ENCODE assay signal across 15 cellular contexts in the genomic region with DNA sequence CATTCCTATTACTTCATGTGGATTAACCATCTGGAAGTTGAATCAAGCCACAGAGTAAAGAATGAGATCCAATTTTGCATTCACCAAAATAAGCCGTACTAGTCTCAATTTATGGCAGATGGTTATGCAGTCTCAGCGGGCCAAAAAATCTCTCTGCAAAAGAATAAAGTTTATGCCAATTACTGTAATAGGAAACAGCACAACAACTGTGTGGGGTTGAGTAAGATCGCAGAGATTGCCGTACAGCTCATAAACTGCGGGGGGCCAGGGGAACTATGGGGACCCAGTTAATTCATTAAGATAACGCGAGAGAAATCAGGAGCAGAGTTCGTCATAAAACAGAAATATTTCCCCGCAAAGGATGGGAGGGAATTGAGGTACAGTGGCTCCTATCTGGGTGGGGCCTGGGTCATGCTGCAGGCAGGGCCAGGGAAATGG. TPM values are rescaled to one million over a fixed set of nuclear protein-coding genes. Genes with fewer than 3 reads are reported as not detected.
DNase-seq lines count a peak whose midpoint lies in the region; ATAC-seq and TF ChIP-seq lines count a peak whose summit lies in the region.
"Had no signal": no experiment of that assay in that cellular context is flagged by ENCODE, and none has a peak within 500 bp of the region (broad histone marks: within the 10 kb centered on the region; RNA-seq: fewer than 3 reads in every experiment).

No MANE protein-coding gene starts in this region.

- H3K9me3 ChIP-seq in A673 (ENCODE audit: low read depth, low read length, poor library complexity, severe bottlenecking), result peaks cover 2% of the 10 kb centered on the region
- H3K9me3 ChIP-seq: mucosa of descending colon, thyroid gland had no signal

- peaks cover 4% of the 10 kb centered on the region for H3K9me3 Mint-ChIP-seq in activated T-helper 17 cell treated with anti-CD3 and anti-CD28 coated beads, Interleukin-2, amount 50 U/mL, for 72 hours
- no peaks in the 10 kb centered on the region for H3K9me3 Mint-ChIP-seq in memory B cell
- H3K9me3 Mint-ChIP-seq: T-helper 2 cell treated with Interferon-gamma antibody and Interleukin-4, amounts not matched to agents 5 μg/mL and 100 μg/mL, for 36 hours had no signal

- peaks cover 45% of the 10 kb centered on the region for H3K36me3 Mint-ChIP-seq in activated T-helper 17 cell treated with anti-CD3 and anti-CD28 coated beads, Interleukin-2, amount 50 U/mL, for 72 hours (ENCODE audit: low read depth)
- peaks cover 23% of the 10 kb centered on the region for H3K36me3 Mint-ChIP-seq in memory B cell

- no TSS peak for BruUV-seq in A673 (replicated peaks; lab: Mats Ljungman, UMichigan)

- H3K27me3 Mint-ChIP-seq in activated T-helper 17 cell treated with anti-CD3 and anti-CD28 coated beads, Interleukin-2, amount 50 U/mL, for 72 hours, result no peaks in the 10 kb centered on the region
- no peaks in the 10 kb centered on the region for H3K27me3 Mint-ChIP-seq in memory B cell
- H3K27me3 Mint-ChIP-seq: activated CD4-positive, alpha-beta T cell treated with anti-CD3 and anti-CD28 coated beads, Interleukin-2, amount 10 ng/mL, durations not matched to agents 7 days and 5 days had no signal

- POLR2A ChIA-PET in A673 (lab: Charles Lee; ENCODE audit: low non-redundant PET), result no interaction called here

- DNase-seq in A673 (ENCODE audit: low spot score) (peak; percentile 90), D341Med (ENCODE audit: low spot score) (peak; percentile 26), memory B cell (ENCODE audit: low spot score in 2 of 2) (no peak), brain microvascular endothelial cell (no peak), NCI-H1436 treated with DMSO at 0.1 percent for 48 hours (lab: John Stamatoyannopoulos, UW) (no peak), kidney tubule cell (ENCODE audit: low spot score) (no peak)
- DNase-seq: activated CD4-positive, alpha-beta T cell treated with anti-CD3 and anti-CD28 coated beads, Interleukin-2, amount 10 ng/mL, durations not matched to agents 7 days and 5 days; effector CD4-positive, alpha-beta T cell; mucosa of descending colon; NCI-H1417; RPMI8226; thyroid gland had no signal

- H3K4me3 Mint-ChIP-seq in activated T-helper 17 cell treated with anti-CD3 and anti-CD28 coated beads, Interleukin-2, amount 50 U/mL, for 72 hours, result no peak overlapping the region
- no peak overlapping the region for H3K4me3 Mint-ChIP-seq in memory B cell
- H3K4me3 Mint-ChIP-seq: activated CD4-positive, alpha-beta T cell treated with anti-CD3 and anti-CD28 coated beads, Interleukin-2, amount 10 ng/mL, durations not matched to agents 7 days and 5 days; T-helper 2 cell treated with Interferon-gamma antibody and Interleukin-4, amounts not matched to agents 5 μg/mL and 100 μg/mL, for 36 hours had no signal

- H3K27ac ChIP-seq in A673 (ENCODE audit: low read depth, low read length, poor library complexity, severe bottlenecking) (peak overlapping the region; percentile 80), brain microvascular endothelial cell (no peak overlapping the region)
- H3K27ac ChIP-seq: thyroid gland had no signal

- H3K27me3 ChIP-seq in A673 (replicated peaks; ENCODE audit: insufficient read depth, low read depth, low read length, poor library complexity) (no peaks in the 10 kb centered on the region), brain microvascular endothelial cell (replicated peaks) (no peaks in the 10 kb centered on the region)
- H3K27me3 ChIP-seq: thyroid gland had no signal

- CTCF ChIA-PET in A673 (lab: Charles Lee), result no interaction called here

- no peak for TF ChIP-seq CTCF in A673 (conservative IDR thresholded peaks at IDR 0.05; ENCODE audit: low read depth, low read length)
- no peak for TF ChIP-seq CTCF in brain microvascular endothelial cell (IDR thresholded peaks at IDR 0.05; ENCODE audit: low read depth, low read length, missing control alignments)

- H3K36me3 ChIP-seq in A673 (ENCODE audit: insufficient read depth, low read length, poor library complexity, severe bottlenecking) (no peaks in the 10 kb centered on the region), brain microvascular endothelial cell (replicated peaks) (peaks cover 3% of the 10 kb centered on the region)
- H3K36me3 ChIP-seq: thyroid gland had no signal

- H3K27ac Mint-ChIP-seq in activated T-helper 17 cell treated with anti-CD3 and anti-CD28 coated beads, Interleukin-2, amount 50 U/mL, for 72 hours, result peak overlapping the region; percentile 33
- peak overlapping the region; percentile 11 for H3K27ac Mint-ChIP-seq in memory B cell
- H3K27ac Mint-ChIP-seq: T-helper 2 cell treated with Interferon-gamma antibody and Interleukin-4, amounts not matched to agents 5 μg/mL and 100 μg/mL, for 36 hours had no signal

- in situ Hi-C loops in brain microvascular endothelial cell (cut with HindIII; ENCODE audit: low pct_ligation_motif_present, low sequenced_read_pairs), result no loop called here

- H3K4me3 ChIP-seq in A673 (ENCODE audit: low read depth, low read length, poor library complexity, severe bottlenecking) (no peak overlapping the region), brain microvascular endothelial cell (ENCODE audit: low read depth, low read length) (no peak overlapping the region)
- H3K4me3 ChIP-seq: mucosa of descending colon, thyroid gland had no signal

- no peak for ATAC-seq in activated T-helper 17 cell treated with anti-CD3 and anti-CD28 coated beads, Interleukin-2, amount 50 U/mL, for 72 hours (replicated peaks)
- ATAC-seq in memory B cell (ENCODE audit: low read depth) (no peak), GM21447 (IDR thresholded peaks at IDR 0.05; ENCODE audit: unreplicated experiment) (no peak)
- ATAC-seq: mucosa of descending colon had no signal

- peaks cover 5% of the 10 kb centered on the region for H3K4me1 Mint-ChIP-seq in activated T-helper 17 cell treated with anti-CD3 and anti-CD28 coated beads, Interleukin-2, amount 50 U/mL, for 72 hours
- no peaks in the 10 kb centered on the region for H3K4me1 Mint-ChIP-seq in memory B cell
- H3K4me1 Mint-ChIP-seq: activated CD4-positive, alpha-beta T cell treated with anti-CD3 and anti-CD28 coated beads, Interleukin-2, amount 10 ng/mL, durations not matched to agents 7 days and 5 days had no signal

- intact Hi-C loops in A673 (cut with micrococcal nuclease; ENCODE audit: unreplicated experiment), result no loop called here

- H3K4me1 ChIP-seq in A673 (ENCODE audit: insufficient read depth, low read length, poor library complexity, severe bottlenecking), result peaks cover 33% of the 10 kb centered on the region
- H3K4me1 ChIP-seq: thyroid gland had no signal

RNA-seq across cellular contexts. Expression of a gene that starts 41.5 kb away (rescaled TPM):
- total RNA-seq in A673 (2021), result 8.4 and 10.3 TPM in 2 replicates
- under 1 TPM; 0.13 TPM for total RNA-seq in activated T-helper 17 cell treated with anti-CD3 and anti-CD28 coated beads, Interleukin-2, amount 50 U/mL, for 72 hours

Comparison
In these comparisons a context has a peak if more than half of its experiments do, and no peak if none do; other contexts are left out.
1. DNase-seq: peak in A673 (single experiment) and D341Med (single experiment); none in memory B cell (0 of 2), brain microvascular endothelial cell (single experiment), NCI-H1436 treated with DMSO at 0.1 percent for 48 hours (single experiment) and kidney tubule cell (single experiment).